In the genomic region with DNA sequence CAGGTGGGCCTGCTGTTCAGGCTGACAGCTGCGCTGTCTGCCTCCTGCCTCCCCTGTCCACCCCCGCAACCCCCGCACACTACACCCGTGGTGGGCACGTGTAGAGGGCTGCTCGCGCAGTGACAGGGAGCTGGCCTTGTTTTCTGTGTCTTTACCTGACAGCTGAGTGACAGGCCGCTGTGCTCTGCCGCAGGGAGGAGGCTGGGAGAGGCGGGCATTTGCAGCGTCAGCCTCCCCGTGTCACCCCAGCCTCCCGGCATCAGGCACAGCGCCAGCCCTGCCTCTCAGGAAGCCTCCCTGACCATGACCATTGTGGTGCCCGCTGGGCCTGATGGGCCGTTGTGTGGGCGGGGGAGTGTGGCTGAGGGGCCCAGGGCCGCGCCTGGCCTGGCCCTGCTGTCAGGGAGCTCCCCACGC, we compare ENCODE assay signal across 16 cellular contexts. TPM values are rescaled to one million over a fixed set of nuclear protein-coding genes. Genes with fewer than 3 reads are reported as not detected.
DNase-seq lines count a peak whose midpoint lies in the region; ATAC-seq and TF ChIP-seq lines count a peak whose summit lies in the region.
"Had no signal": no experiment of that assay in that cellular context is flagged by ENCODE, and none has a peak within 500 bp of the region (broad histone marks: within the 10 kb centered on the region; RNA-seq: fewer than 3 reads in every experiment).

No MANE protein-coding gene starts in this region.

- H3K27me3 ChIP-seq in dorsolateral prefrontal cortex (no peaks in the 10 kb centered on the region), stomach smooth muscle (ENCODE audit: control insufficient read depth in 1 of 2, insufficient read depth in 2 of 2, low read length in 2 of 2) (no peaks in the 10 kb centered on the region)
- H3K27me3 ChIP-seq: colonic mucosa, neutrophil had no signal

- peaks cover 12 to 16% of the 10 kb centered on the region in 2 donors for H3K36me3 ChIP-seq in stomach smooth muscle (ENCODE audit: control insufficient read depth in 2 of 2, insufficient read depth in 2 of 2, low read length in 2 of 2)
- H3K36me3 ChIP-seq: colonic mucosa had no signal

- intact Hi-C loops in dorsolateral prefrontal cortex (cut with DNase I), result no loop called here

- peak overlapping the region; percentile 5 to 39 for H3K9ac ChIP-seq in stomach smooth muscle (ENCODE audit: low read length in 2 of 2)

- no peaks in the 10 kb centered on the region for H3K9me3 Mint-ChIP-seq in mesothelial cell of epicardium
- H3K9me3 Mint-ChIP-seq: stimulated activated naive CD8-positive, alpha-beta T cell treated with anti-CD3 and anti-CD28 coated beads, Interleukin-15, Interleukin-2, amounts not matched to agents 100 ng/mL and 50 ng/mL, for 24 hours; T-helper 1 cell treated with Interleukin-12 subunit alpha and Interleukin-12 subunit beta and Interleukin-4 antibody, amounts not matched to agents 30 μg/mL and 1 μg/mL, for 36 hours had no signal

- H3K36me3 Mint-ChIP-seq in mesothelial cell of epicardium, result peaks cover 4% of the 10 kb centered on the region

- ATAC-seq in GM18520 (IDR thresholded peaks at IDR 0.05; ENCODE audit: unreplicated experiment), result no peak

- H3K27ac ChIP-seq in dorsolateral prefrontal cortex, result peak overlapping the region in 54 of 59 donors; percentile 29 to 93 (median 78)
- peak overlapping the region; percentile 31 for H3K27ac ChIP-seq in stomach smooth muscle (ENCODE audit: low read length)
- H3K27ac ChIP-seq: colonic mucosa, neutrophil had no signal

- peaks cover 12% of the 10 kb centered on the region for H3K4me1 Mint-ChIP-seq in mesothelial cell of epicardium

- peaks cover 53% of the 10 kb centered on the region for H3K4me1 ChIP-seq in stomach smooth muscle (ENCODE audit: control insufficient read depth, insufficient read depth, low read length)
- H3K4me1 ChIP-seq: colonic mucosa had no signal

- peak; percentile 66 for DNase-seq in NCI-H69 (lab: John Stamatoyannopoulos, UW)
- DNase-seq in dorsolateral prefrontal cortex, result peak in 9 of 10 donors; percentile 44 to 80 (median 66)
- DNase-seq in mesothelial cell of epicardium (ENCODE audit: low spot score in 2 of 2, unreplicated experiment in 2 of 2), result no peak
- no peak for DNase-seq in activated effector memory CD4-positive, alpha-beta T cell treated with anti-CD3 and anti-CD28 coated beads, Interleukin-2, amount 50 U/mL, for 16 hours
- DNase-seq in DMS 273 treated with DMSO at 0.1 percent for 48 hours (lab: John Stamatoyannopoulos, UW), result no peak
- no peak for DNase-seq in activated CD8-positive, alpha-beta memory T cell treated with anti-CD3 and anti-CD28 coated beads, Interleukin-2, amount 50 U/mL, for 48 hours
- DNase-seq: activated CD4-positive, alpha-beta T cell treated with anti-CD3 and anti-CD28 coated beads, Interleukin-2, amount 50 U/mL, for 48 hours; colonic mucosa; GF-D8; KBM-7; NCI-H187 treated with DMSO at 0.1 percent for 48 hours had no signal

- TF ChIP-seq CTCF in dorsolateral prefrontal cortex (IDR thresholded peaks at IDR 0.05 in 54 of 56, conservative IDR thresholded peaks at IDR 0.05 in 2 of 56; ENCODE audit: low read depth in 1 of 56, partially characterized antibody in 56 of 56) (no peak), mesothelial cell of epicardium (IDR thresholded peaks at IDR 0.05; ENCODE audit: unreplicated experiment) (no peak)

- H3K4me3 ChIP-seq in dorsolateral prefrontal cortex (peak overlapping the region; percentile 27 to 74 (median 59)), stomach smooth muscle (ENCODE audit: low read length in 2 of 2) (peak overlapping the region; percentile 37 to 62)
- H3K4me3 ChIP-seq: colonic mucosa had no signal

- H3K27ac Mint-ChIP-seq in mesothelial cell of epicardium, result no peak overlapping the region
- H3K27ac Mint-ChIP-seq: stimulated activated naive CD8-positive, alpha-beta T cell treated with anti-CD3 and anti-CD28 coated beads, Interleukin-15, Interleukin-2, amounts not matched to agents 100 ng/mL and 50 ng/mL, for 24 hours; T-helper 1 cell treated with Interleukin-12 subunit alpha and Interleukin-12 subunit beta and Interleukin-4 antibody, amounts not matched to agents 30 μg/mL and 1 μg/mL, for 36 hours had no signal

- no peaks in the 10 kb centered on the region for H3K9me3 ChIP-seq in stomach smooth muscle (ENCODE audit: control insufficient read depth in 2 of 2, low read length in 2 of 2)
- H3K9me3 ChIP-seq: colonic mucosa, neutrophil had no signal

- H3K27me3 Mint-ChIP-seq in mesothelial cell of epicardium (ENCODE audit: low read depth), result no peaks in the 10 kb centered on the region
- H3K27me3 Mint-ChIP-seq: stimulated activated naive CD8-positive, alpha-beta T cell treated with anti-CD3 and anti-CD28 coated beads, Interleukin-15, Interleukin-2, amounts not matched to agents 100 ng/mL and 50 ng/mL, for 24 hours had no signal

- H3K4me3 Mint-ChIP-seq in mesothelial cell of epicardium, result peak overlapping the region; percentile 55
- H3K4me3 Mint-ChIP-seq: stimulated activated naive CD8-positive, alpha-beta T cell treated with anti-CD3 and anti-CD28 coated beads, Interleukin-15, Interleukin-2, amounts not matched to agents 100 ng/mL and 50 ng/mL, for 24 hours; T-helper 1 cell treated with Interleukin-12 subunit alpha and Interleukin-12 subunit beta and Interleukin-4 antibody, amounts not matched to agents 30 μg/mL and 1 μg/mL, for 36 hours had no signal

RNA-seq across cellular contexts. Expression of gene RELT, which starts 32.0 kb away (rescaled TPM):
- 10 to 100 TPM in 110 of 120 experiments, 1 to 10 TPM in 10; 8.6 to 36.1 (median 12.8) TPM for total RNA-seq in dorsolateral prefrontal cortex
- total RNA-seq in mesothelial cell of epicardium, result 5.1 to 5.4 TPM (median 5.3 TPM) in 3 replicates

RNA-seq across cellular contexts. Expression of gene ARHGEF17, which starts 36.1 kb away (rescaled TPM):
- 100 to 1,000 TPM in 102 of 120 experiments, 10 to 100 TPM in 18; 74.0 to 177 (median 117) TPM for total RNA-seq in dorsolateral prefrontal cortex
- 136 to 150 TPM (median 140 TPM) in 3 replicates for total RNA-seq in mesothelial cell of epicardium

Comparison
In these comparisons a context has a peak if more than half of its experiments do, and no peak if none do; other contexts are left out.
1. DNase-seq: peak in NCI-H69 (single experiment) and dorsolateral prefrontal cortex (9 of 10); none in mesothelial cell of epicardium (0 of 2), activated effector memory CD4-positive, alpha-beta T cell treated with anti-CD3 and anti-CD28 coated beads, Interleukin-2, amount 50 U/mL, for 16 hours (single experiment), DMS 273 treated with DMSO at 0.1 percent for 48 hours (single experiment) and activated CD8-positive, alpha-beta memory T cell treated with anti-CD3 and anti-CD28 coated beads, Interleukin-2, amount 50 U/mL, for 48 hours (single experiment).